Comparison of ENCODE assay signal across 18 cellular contexts in the genomic region with DNA sequence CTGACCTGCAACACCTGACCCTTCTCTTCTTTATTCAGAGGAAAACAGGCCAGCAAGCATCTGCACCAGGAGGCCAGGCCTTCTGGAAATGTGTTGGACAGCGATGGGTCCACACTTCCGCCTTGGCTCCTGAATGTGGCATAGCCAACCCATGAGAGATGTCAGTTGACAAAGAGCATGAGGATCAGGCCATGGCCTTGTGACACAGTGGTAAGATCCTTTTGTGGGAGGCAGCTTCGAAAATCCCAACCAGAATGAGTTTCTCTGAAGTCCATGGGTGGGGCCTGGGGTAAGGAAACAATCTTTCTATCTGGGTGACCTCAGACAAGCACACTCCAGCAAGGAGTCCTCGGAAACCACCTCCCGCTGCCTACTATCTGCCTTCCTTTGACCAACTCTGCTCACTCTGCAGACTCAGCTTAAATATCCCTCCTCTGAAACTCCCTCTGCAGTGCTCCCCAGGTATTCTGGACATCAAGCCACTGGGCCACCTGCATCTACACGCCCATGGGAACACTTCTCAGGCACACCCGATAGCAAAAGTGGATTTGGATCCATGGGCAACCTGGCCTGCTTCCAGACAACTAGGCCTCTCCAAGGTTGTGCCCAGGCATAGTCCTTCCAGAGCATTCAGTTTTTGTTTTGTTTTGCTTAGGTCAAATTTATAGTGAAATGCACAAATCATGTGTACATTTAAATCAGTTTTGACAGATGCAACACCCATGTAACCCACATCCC. TPM values are rescaled to one million over a fixed set of nuclear protein-coding genes. Genes with fewer than 3 reads are reported as not detected.
DNase-seq lines count a peak whose midpoint lies in the region; ATAC-seq and TF ChIP-seq lines count a peak whose summit lies in the region.
"Had no signal": no experiment of that assay in that cellular context is flagged by ENCODE, and none has a peak within 500 bp of the region (broad histone marks: within the 10 kb centered on the region; RNA-seq: fewer than 3 reads in every experiment).

No MANE protein-coding gene starts in this region.

- H3K4me1 ChIP-seq in GM23338 (ENCODE audit: insufficient read depth) (peaks cover 37% of the 10 kb centered on the region), hepatocyte (ENCODE audit: insufficient read depth) (peaks cover 36% of the 10 kb centered on the region)

- H4K20me1 ChIP-seq in GM23338 (replicated peaks; ENCODE audit: insufficient read depth) (no peaks in the 10 kb centered on the region), hepatocyte (ENCODE audit: insufficient read depth, poor library complexity, severe bottlenecking) (no peaks in the 10 kb centered on the region)

- no peaks in the 10 kb centered on the region for H3K9me3 Mint-ChIP-seq in GM23338
- H3K9me3 Mint-ChIP-seq in stimulated activated memory B cell treated with anti-CD40 and anti-IgM and Interleukin-4, amounts not matched to agents 10 μg/mL and 1 μg/mL and 100 μg/mL, for 72 hours, result no peaks in the 10 kb centered on the region
- H3K9me3 Mint-ChIP-seq: CD8-positive, alpha-beta memory T cell had no signal

- ATAC-seq in GM23338 (no peak), GM19455 (IDR thresholded peaks at IDR 0.05; ENCODE audit: unreplicated experiment) (no peak), GM19397 (IDR thresholded peaks at IDR 0.05; ENCODE audit: unreplicated experiment) (no peak)
- no peak for ATAC-seq in stimulated activated memory B cell treated with anti-CD40 and anti-IgM and Interleukin-4, amounts not matched to agents 10 μg/mL and 1 μg/mL and 100 μg/mL, for 72 hours
- ATAC-seq: body of pancreas had no signal

- no peak overlapping the region for H2AFZ ChIP-seq in GM23338
- H2AFZ ChIP-seq in hepatocyte, result no peak overlapping the region

- no peaks in the 10 kb centered on the region for H3K9me3 ChIP-seq in hepatocyte (ENCODE audit: low read depth)
- H3K9me3 ChIP-seq: body of pancreas, Peyer's patch had no signal

- no peak overlapping the region for H3K27ac Mint-ChIP-seq in GM23338
- peak overlapping the region; percentile 99 for H3K27ac Mint-ChIP-seq in stimulated activated memory B cell treated with anti-CD40 and anti-IgM and Interleukin-4, amounts not matched to agents 10 μg/mL and 1 μg/mL and 100 μg/mL, for 72 hours

- peaks cover 4% of the 10 kb centered on the region; the same call in 1 of the 2 replicates for H3K79me2 ChIP-seq in GM23338 (replicated peaks; ENCODE audit: insufficient read depth)
- peaks cover 15% of the 10 kb centered on the region for H3K79me2 ChIP-seq in hepatocyte

- peak overlapping the region; percentile 14; the same call in 1 of the 3 replicates for H3K4me3 Mint-ChIP-seq in GM23338
- peak overlapping the region; percentile 30 for H3K4me3 Mint-ChIP-seq in stimulated activated memory B cell treated with anti-CD40 and anti-IgM and Interleukin-4, amounts not matched to agents 10 μg/mL and 1 μg/mL and 100 μg/mL, for 72 hours

- H3K4me1 Mint-ChIP-seq in GM23338, result peaks cover 33% of the 10 kb centered on the region
- H3K4me1 Mint-ChIP-seq in stimulated activated memory B cell treated with anti-CD40 and anti-IgM and Interleukin-4, amounts not matched to agents 10 μg/mL and 1 μg/mL and 100 μg/mL, for 72 hours, result peaks cover 63% of the 10 kb centered on the region

- H3K4me3 ChIP-seq in GM23338, result no peak overlapping the region
- H3K4me3 ChIP-seq in hepatocyte, result no peak overlapping the region

- DNase-seq in GM23338 (ENCODE audit: low spot score) (no peak), SK-MEL-5 (ENCODE audit: low read depth, low spot score) (peak; percentile 65), hepatocyte (ENCODE audit: low spot score) (no peak), NCI-H128 (lab: John Stamatoyannopoulos, UW; ENCODE audit: unreplicated experiment) (no peak)
- DNase-seq: body of pancreas; CD8-positive, alpha-beta memory T cell; effector memory CD4-positive, alpha-beta T cell; GDM1; kidney; NCI-H1436 treated with DMSO at 0.1 percent for 48 hours; Peyer's patch; retina; stimulated activated CD4-positive, alpha-beta T cell treated with anti-CD3 and anti-CD28 coated beads, Interleukin-1b, Interleukin-23, amount 100 ng/mL, for 48 hours had no signal

- no peak overlapping the region for H3K4me2 ChIP-seq in GM23338
- H3K4me2 ChIP-seq in hepatocyte, result peak overlapping the region; percentile 80

- H3K27me3 Mint-ChIP-seq in GM23338 (ENCODE audit: insufficient read depth, low read depth, poor library complexity), result peaks cover 23% of the 10 kb centered on the region
- H3K27me3 Mint-ChIP-seq in stimulated activated memory B cell treated with anti-CD40 and anti-IgM and Interleukin-4, amounts not matched to agents 10 μg/mL and 1 μg/mL and 100 μg/mL, for 72 hours, result no peaks in the 10 kb centered on the region

- no peaks in the 10 kb centered on the region for H3K9me2 ChIP-seq in GM23338 (ENCODE audit: insufficient read depth)
- H3K9me2 ChIP-seq in hepatocyte (replicated peaks; ENCODE audit: insufficient read depth), result no peaks in the 10 kb centered on the region

- WGBS in hepatocyte (ENCODE audit: low lambda C conversion rate, missing lambda C conversion rate), result 95% methylated on average over 7 of the region's 7 CpGs

- TF ChIP-seq CTCF in GM23338 (conservative IDR thresholded peaks at IDR 0.05; ENCODE audit: low read depth in 2 of 2) (no peak), hepatocyte (IDR thresholded peaks at IDR 0.05; ENCODE audit: poor library complexity) (no peak)

- no peaks in the 10 kb centered on the region; the same call in 2 of the 3 replicates for H3K36me3 Mint-ChIP-seq in GM23338 (ENCODE audit: low read depth)
- no peaks in the 10 kb centered on the region for H3K36me3 Mint-ChIP-seq in stimulated activated memory B cell treated with anti-CD40 and anti-IgM and Interleukin-4, amounts not matched to agents 10 μg/mL and 1 μg/mL and 100 μg/mL, for 72 hours

- H3K27me3 ChIP-seq in GM23338 (ENCODE audit: insufficient read depth), result no peaks in the 10 kb centered on the region
- no peaks in the 10 kb centered on the region for H3K27me3 ChIP-seq in hepatocyte
- H3K27me3 ChIP-seq: body of pancreas, Peyer's patch had no signal

- in situ Hi-C loops in SK-MEL-5 (cut with HindIII; ENCODE audit: low pct_unique_long_range_greater_than_20kb, low sequenced_read_pairs), result no loop called here

- no peak overlapping the region for H3K27ac ChIP-seq in GM23338 (ENCODE audit: low read depth)
- peak overlapping the region; percentile 85 for H3K27ac ChIP-seq in hepatocyte

- no peaks in the 10 kb centered on the region for H3K36me3 ChIP-seq in GM23338 (ENCODE audit: insufficient read depth)
- H3K36me3 ChIP-seq in hepatocyte (replicated peaks; ENCODE audit: insufficient read depth, low read depth), result no peaks in the 10 kb centered on the region
- H3K36me3 ChIP-seq: Peyer's patch had no signal

- peaks cover 16% of the 10 kb centered on the region; the same call in 1 of the 2 replicates for H3F3A ChIP-seq in GM23338 (replicated peaks; ENCODE audit: low read depth)

TF ChIP-seq in GM23338, 12 proteins besides CTCF, POLR2A, EP300 and RAD21 (continues in another document):
- TF ChIP-seq EZH2 (IDR thresholded peaks at IDR 0.05; ENCODE audit: low read depth, unreplicated experiment), result no peak
- no peak for TF ChIP-seq NANOG (IDR thresholded peaks at IDR 0.05; ENCODE audit: borderline replicate concordance)
- TF ChIP-seq, protein P1, sequence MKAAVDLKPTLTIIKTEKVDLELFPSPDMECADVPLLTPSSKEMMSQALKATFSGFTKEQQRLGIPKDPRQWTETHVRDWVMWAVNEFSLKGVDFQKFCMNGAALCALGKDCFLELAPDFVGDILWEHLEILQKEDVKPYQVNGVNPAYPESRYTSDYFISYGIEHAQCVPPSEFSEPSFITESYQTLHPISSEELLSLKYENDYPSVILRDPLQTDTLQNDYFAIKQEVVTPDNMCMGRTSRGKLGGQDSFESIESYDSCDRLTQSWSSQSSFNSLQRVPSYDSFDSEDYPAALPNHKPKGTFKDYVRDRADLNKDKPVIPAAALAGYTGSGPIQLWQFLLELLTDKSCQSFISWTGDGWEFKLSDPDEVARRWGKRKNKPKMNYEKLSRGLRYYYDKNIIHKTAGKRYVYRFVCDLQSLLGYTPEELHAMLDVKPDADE (IDR thresholded peaks at IDR 0.05), result no peak
- no peak for TF ChIP-seq POLR2AphosphoS5 (IDR thresholded peaks at IDR 0.05; ENCODE audit: low read depth)

RNA-seq across cellular contexts. Expression of a gene that starts 3.6 kb away (rescaled TPM):
- total RNA-seq in GM23338 (2014; rRNA removed; shearing (Covaris generic)), result not detected in 2 replicates
- 0.26 and 0.37 TPM in 2 replicates for polyA plus RNA-seq in GM23338 (2016; fragmentation: Nextera tagmentation; extraction: Ambion mirVana)
- total RNA-seq in SK-MEL-5 (2014; rRNA removed; shearing (Covaris generic)), result 0.40 and 0.66 TPM in 2 replicates
- polyA plus RNA-seq in SK-MEL-5 (2015; cell fraction: cytosol; rRNA removed), result not detected in 2 replicates
- polyA plus RNA-seq in SK-MEL-5 (2015; cell fraction: nucleus; rRNA removed), result 1.8 and 3.9 TPM in 2 replicates
- total RNA-seq in hepatocyte, result 0.27 and 0.36 TPM in 2 replicates
- 2.3 and 2.8 TPM in 2 replicates for polyA plus RNA-seq in hepatocyte
- total RNA-seq: glomerular endothelial cell, urinary bladder had no signal
- polyA plus RNA-seq: CD8-positive, alpha-beta memory T cell had no signal

RNA-seq across cellular contexts. Expression of a gene that starts 4.8 kb away (rescaled TPM):
- total RNA-seq in GM23338 (2014; rRNA removed; shearing (Covaris generic)), result 75.2 and 88.7 TPM in 2 replicates
- polyA plus RNA-seq in GM23338 (2016; fragmentation: Nextera tagmentation; extraction: Ambion mirVana) (104 and 115 TPM in 2 replicates), hepatocyte (172 and 188 TPM in 2 replicates)
- 11.3 and 21.8 TPM in 2 replicates for total RNA-seq in SK-MEL-5 (2014; rRNA removed; shearing (Covaris generic))
- polyA plus RNA-seq in SK-MEL-5 (2015; cell fraction: cytosol; rRNA removed), result 10.9 and 14.2 TPM in 2 replicates
- 2.4 and 2.9 TPM in 2 replicates for polyA plus RNA-seq in SK-MEL-5 (2015; cell fraction: nucleus; rRNA removed)
- total RNA-seq in hepatocyte, result 108 and 123 TPM in 2 replicates
